21 cellular contexts compared by ENCODE assay signal in genomic region chr3:172268425-172268824, GRCh38.
"Had no signal": no experiment of that assay in that cellular context is flagged by ENCODE, and none has a peak within 500 bp of the region (broad histone marks: within the 10 kb centered on the region; RNA-seq: fewer than 3 reads in every experiment).

No MANE protein-coding gene starts in this region.

- H3K9me3 Mint-ChIP-seq: central memory CD8-positive, alpha-beta T cell; dendritic cell treated with granulocyte-macrophage colony-stimulating factor and Interleukin-4, amounts not matched to agents 40 ng/mL and 50 ng/mL, for 4 days; effector memory CD8-positive, alpha-beta T cell; immature natural killer cell; type B pancreatic cell had no signal

- H3K4me1 ChIP-seq: prostate gland had no signal

- H3K36me3 ChIP-seq: prostate gland had no signal

- H3K4me3 Mint-ChIP-seq: central memory CD8-positive, alpha-beta T cell; dendritic cell treated with granulocyte-macrophage colony-stimulating factor and Interleukin-4, amounts not matched to agents 40 ng/mL and 50 ng/mL, for 4 days; effector memory CD8-positive, alpha-beta T cell; immature natural killer cell; naive thymus-derived CD4-positive, alpha-beta T cell; type B pancreatic cell had no signal

- H2AFZ ChIP-seq: parathyroid adenoma had no signal

- H3K27ac Mint-ChIP-seq: dendritic cell treated with granulocyte-macrophage colony-stimulating factor and Interleukin-4, amounts not matched to agents 40 ng/mL and 50 ng/mL, for 4 days; effector memory CD8-positive, alpha-beta T cell; type B pancreatic cell had no signal

- H3K27me3 ChIP-seq: esophagus squamous epithelium, gastroesophageal sphincter, neutrophil, stomach had no signal

- H3K27ac ChIP-seq: esophagus squamous epithelium, gastroesophageal sphincter, neutrophil, parathyroid adenoma, prostate gland, stomach had no signal

- H3K9me3 ChIP-seq: esophagus squamous epithelium, gastroesophageal sphincter, neutrophil, prostate gland, stomach had no signal

- H3K4me3 ChIP-seq: esophagus squamous epithelium, gastroesophageal sphincter, lung, prostate gland, stomach had no signal

- H3K27me3 Mint-ChIP-seq: central memory CD8-positive, alpha-beta T cell; dendritic cell treated with granulocyte-macrophage colony-stimulating factor and Interleukin-4, amounts not matched to agents 40 ng/mL and 50 ng/mL, for 4 days; effector memory CD8-positive, alpha-beta T cell; naive thymus-derived CD4-positive, alpha-beta T cell; type B pancreatic cell had no signal

- ATAC-seq: effector memory CD8-positive, alpha-beta T cell; gastroesophageal sphincter; left ventricle myocardium superior; naive thymus-derived CD4-positive, alpha-beta T cell; sciatic nerve had no signal

- H3K9ac ChIP-seq: parathyroid adenoma had no signal

- H3K4me1 Mint-ChIP-seq: central memory CD8-positive, alpha-beta T cell had no signal

- DNase-seq: effector memory CD8-positive, alpha-beta T cell; esophagus squamous epithelium; foreskin fibroblast; glutamatergic neuron; immature natural killer cell; left ventricle myocardium superior; mesendoderm; naive thymus-derived CD4-positive, alpha-beta T cell; stimulated activated CD4-positive, alpha-beta T cell treated with anti-CD3 and anti-CD28 coated beads, Interleukin-2, amount 100 ng/mL, for 24 hours; stimulated activated CD4-positive, alpha-beta T cell treated with anti-CD3 and anti-CD28 coated beads, Interleukin-4, amount 100 ng/mL, for 4 hours; stimulated activated naive CD4-positive, alpha-beta T cell; stomach had no signal
